ENCODE assay signal across 8 cellular contexts in genomic region chr2:216777637-216778273, GRCh38.
DNase-seq lines count a peak whose midpoint lies in the region; ATAC-seq, FAIRE-seq and TF ChIP-seq lines count a peak whose summit lies in the region.

No MANE protein-coding gene starts in this region.

- peaks cover 3% of the 10 kb centered on the region for H3K27me3 Mint-ChIP-seq in glutamatergic neuron (ENCODE audit: unreplicated experiment)
- peaks cover 11% of the 10 kb centered on the region for H3K27me3 Mint-ChIP-seq in stimulated activated naive CD8-positive, alpha-beta T cell treated with anti-CD3 and anti-CD28 coated beads, Interleukin-15, amount 100 ng/mL, for 72 hours

- H3K27me3 ChIP-seq in WERI-Rb-1 (ENCODE audit: insufficient read depth, low read depth, severe bottlenecking), result no peaks in the 10 kb centered on the region

- DNase-seq in DMS53 (lab: John Stamatoyannopoulos, UW), result peak; percentile 93
- DNase-seq in NCI-H2081 treated with DMSO at 0.1 percent for 48 hours (lab: John Stamatoyannopoulos, UW), result peak; percentile 72
- DNase-seq in WERI-Rb-1, result peak; percentile 76
- DNase-seq in glutamatergic neuron, result peak; percentile 62
- DNase-seq in stimulated activated naive CD8-positive, alpha-beta T cell treated with anti-CD3 and anti-CD28 coated beads, Interleukin-15, amount 100 ng/mL, for 72 hours, result peak; percentile 37 to 51
- DNase-seq in frontal cortex (ENCODE audit: low spot score in 2 of 2), result no peak

- peaks cover 11% of the 10 kb centered on the region for H3K9me3 Mint-ChIP-seq in glutamatergic neuron (ENCODE audit: unreplicated experiment)
- H3K9me3 Mint-ChIP-seq in stimulated activated naive CD8-positive, alpha-beta T cell treated with anti-CD3 and anti-CD28 coated beads, Interleukin-15, amount 100 ng/mL, for 72 hours, result no peaks in the 10 kb centered on the region

- peak overlapping the region; percentile 7 for H3K27ac Mint-ChIP-seq in glutamatergic neuron (ENCODE audit: unreplicated experiment)
- H3K27ac Mint-ChIP-seq in stimulated activated naive CD8-positive, alpha-beta T cell treated with anti-CD3 and anti-CD28 coated beads, Interleukin-15, amount 100 ng/mL, for 72 hours, result no peak overlapping the region

- no peaks in the 10 kb centered on the region for H3K9me3 ChIP-seq in WERI-Rb-1 (ENCODE audit: severe bottlenecking)

- TF ChIP-seq CTCF in WERI-Rb-1 (IDR thresholded peaks at IDR 0.05; ENCODE audit: low read depth, low read length) (peak; percentile 95), glutamatergic neuron (IDR thresholded peaks at IDR 0.05; ENCODE audit: partially characterized antibody, unreplicated experiment) (peak; percentile 85)

- peaks cover 8% of the 10 kb centered on the region for H3K36me3 Mint-ChIP-seq in glutamatergic neuron (ENCODE audit: unreplicated experiment)

- no peaks in the 10 kb centered on the region for H3K36me3 ChIP-seq in WERI-Rb-1

- FAIRE-seq in frontal cortex (lab: Jason Lieb, UNC), result no peak

- no peak overlapping the region for H3K4me3 Mint-ChIP-seq in glutamatergic neuron (ENCODE audit: unreplicated experiment)
- no peak overlapping the region for H3K4me3 Mint-ChIP-seq in stimulated activated naive CD8-positive, alpha-beta T cell treated with anti-CD3 and anti-CD28 coated beads, Interleukin-15, amount 100 ng/mL, for 72 hours

- peak; percentile 97 for ATAC-seq in GM19043 (IDR thresholded peaks at IDR 0.05; ENCODE audit: low read depth, unreplicated experiment)
- ATAC-seq in HG03097 (IDR thresholded peaks at IDR 0.05; ENCODE audit: low FRiP score, unreplicated experiment), result peak; percentile 95
- ATAC-seq in stimulated activated naive CD8-positive, alpha-beta T cell treated with anti-CD3 and anti-CD28 coated beads, Interleukin-15, amount 100 ng/mL, for 72 hours, result peak; percentile 92

- no peak overlapping the region for H3K27ac ChIP-seq in WERI-Rb-1

- H3K4me3 ChIP-seq in WERI-Rb-1 (ENCODE audit: low read depth, low read length), result no peak overlapping the region

- peaks cover 28% of the 10 kb centered on the region for H3K4me1 Mint-ChIP-seq in glutamatergic neuron (ENCODE audit: low read depth, unreplicated experiment)
- H3K4me1 Mint-ChIP-seq in stimulated activated naive CD8-positive, alpha-beta T cell treated with anti-CD3 and anti-CD28 coated beads, Interleukin-15, amount 100 ng/mL, for 72 hours, result no peaks in the 10 kb centered on the region

Comparison
In these comparisons a context has a peak if more than half of its experiments do, and no peak if none do; other contexts are left out.
1. DNase-seq: peak in DMS53 (single experiment), NCI-H2081 treated with DMSO at 0.1 percent for 48 hours (single experiment), WERI-Rb-1 (single experiment), glutamatergic neuron (single experiment) and stimulated activated naive CD8-positive, alpha-beta T cell treated with anti-CD3 and anti-CD28 coated beads, Interleukin-15, amount 100 ng/mL, for 72 hours (2 of 2); none in frontal cortex (0 of 2).
2. Peak in every context shown above with its lines, with median percentiles within 50 percentile points of each other: ATAC-seq.